ENCODE assay signal across 8 cellular contexts in genomic region chr4:82371398-82371972, GRCh38. TPM values are rescaled to one million over a fixed set of nuclear protein-coding genes. Genes with fewer than 3 reads are reported as not detected.
DNase-seq lines count a peak whose midpoint lies in the region; TF ChIP-seq lines count a peak whose summit lies in the region.

No MANE protein-coding gene starts in this region.

- peaks cover 4% of the 10 kb centered on the region for H3K79me1 ChIP-seq in mesendoderm (ENCODE audit: low read length)

- no peak overlapping the region for H2BK15ac ChIP-seq in mesendoderm (replicated peaks; ENCODE audit: low read depth)

- H3K4me1 ChIP-seq in BE2C (no peaks in the 10 kb centered on the region; the same call in 1 of the 2 replicates), HUES64 (ENCODE audit: insufficient read depth, low read length) (peaks cover 41% of the 10 kb centered on the region), mesendoderm (ENCODE audit: control insufficient read depth, low read depth, low read length) (peaks cover 6% of the 10 kb centered on the region)

- peak overlapping the region; percentile 100 for H3K4me3 Mint-ChIP-seq in MCF 10A (ENCODE audit: unreplicated experiment)

- H3K27ac ChIP-seq in HUES64 (ENCODE audit: low read depth, low read length) = no peak overlapping the region
- H3K27ac ChIP-seq in mesendoderm (ENCODE audit: low read depth, low read length) = no peak overlapping the region

- WGBS in HUES64 = 0% methylated on average over 3 of the region's 8 CpGs
- no CpG with 5 or more reads among the region's 8 CpGs for WGBS in mesendoderm (ENCODE audit: extremely low coverage, insufficient coverage, low lambda C conversion rate)

- H3K79me2 ChIP-seq in mesendoderm (ENCODE audit: control insufficient read depth, insufficient read depth, low read length) = peaks cover 85% of the 10 kb centered on the region

- H4K5ac ChIP-seq in mesendoderm (ENCODE audit: low read length) = no peak overlapping the region

- no peaks in the 10 kb centered on the region for H3K9me3 Mint-ChIP-seq in MCF 10A (ENCODE audit: unreplicated experiment)

- no peak overlapping the region for H2BK120ac ChIP-seq in mesendoderm (ENCODE audit: low read depth, low read length)

- peak overlapping the region; percentile 95 for H3K4me3 ChIP-seq in BE2C (ENCODE audit: low read depth, low read length)
- H3K4me3 ChIP-seq in HUES64 (ENCODE audit: low read length) = peak overlapping the region; percentile 83
- peak overlapping the region; percentile 95 for H3K4me3 ChIP-seq in mesendoderm (ENCODE audit: low read length)

- H3K27me3 ChIP-seq in BE2C (no peaks in the 10 kb centered on the region), HUES64 (ENCODE audit: insufficient read depth, low read length) (no peaks in the 10 kb centered on the region), mesendoderm (ENCODE audit: insufficient read depth, low read length, poor library complexity) (no peaks in the 10 kb centered on the region)

- peaks cover 34% of the 10 kb centered on the region for H3K4me1 Mint-ChIP-seq in MCF 10A (ENCODE audit: insufficient read depth, unreplicated experiment)

- peak overlapping the region; percentile 100 for H3K56ac ChIP-seq in mesendoderm (ENCODE audit: low read length)

- peak overlapping the region; percentile 100 for H3K27ac Mint-ChIP-seq in MCF 10A (ENCODE audit: low read depth, unreplicated experiment)

- no TSS peak for BruUV-seq in MCF 10A (replicated peaks; lab: Mats Ljungman, UMichigan)

- H3K36me3 ChIP-seq in BE2C (peaks cover 68% of the 10 kb centered on the region), HUES64 (ENCODE audit: insufficient read depth, low read length) (peaks cover 61% of the 10 kb centered on the region), mesendoderm (ENCODE audit: control insufficient read depth, insufficient read depth, low read length) (peaks cover 2% of the 10 kb centered on the region)

- H3K18ac ChIP-seq in mesendoderm (ENCODE audit: low read length) = no peak overlapping the region

- H3K9me3 ChIP-seq in BE2C (no peaks in the 10 kb centered on the region), HUES64 (ENCODE audit: insufficient read depth, low read depth, low read length) (no peaks in the 10 kb centered on the region)

- POLR2A ChIA-PET in MCF 10A (lab: Yijun Ruan, JAX) = interaction anchor here (0.7 to 6.9 kb wide), 14 partner anchors 9 to 664 kb away, joined by 3 to 240 read pairs (median 11); partner anchors contain the start of genes COPS4 and HNRNPDL

- DNase-seq in BE2C (no peak), MCF 10A (ENCODE audit: unreplicated experiment) (peak; percentile 28), mesendoderm (no peak), SHP77 treated with DMSO at 0.1 percent for 48 hours (lab: John Stamatoyannopoulos, UW) (no peak), COLO668 (lab: John Stamatoyannopoulos, UW; ENCODE audit: unreplicated experiment) (no peak), NCI-H1436 treated with DMSO at 0.1 percent for 48 hours (lab: John Stamatoyannopoulos, UW) (no peak)
- DNase-seq in stimulated activated CD4-positive, alpha-beta T cell treated with anti-CD3 and anti-CD28 coated beads, Interleukin-1b, Interleukin-23, amount 100 ng/mL, for 48 hours = no peak

- peaks cover 57% of the 10 kb centered on the region for H3K36me3 Mint-ChIP-seq in MCF 10A (ENCODE audit: insufficient read depth, unreplicated experiment)

- peak overlapping the region; percentile 100 for H3K9ac ChIP-seq in HUES64 (ENCODE audit: low read depth, low read length)
- peak overlapping the region; percentile 99 for H3K9ac ChIP-seq in mesendoderm (ENCODE audit: low read length)

- peak overlapping the region; percentile 92 for H3K4me2 ChIP-seq in mesendoderm (ENCODE audit: low read length)

- H3K23ac ChIP-seq in mesendoderm (ENCODE audit: low read length) = no peak overlapping the region

- no peak overlapping the region for H2AK5ac ChIP-seq in mesendoderm (ENCODE audit: low read length)

- intact Hi-C loops in MCF 10A (cut with micrococcal nuclease) = loop anchor here (10.0 kb wide), 1 partner anchor 663 kb away; the partner anchor contains the start of gene COPS4

- no peak overlapping the region for H2BK5ac ChIP-seq in mesendoderm (ENCODE audit: low read length)

- H4K8ac ChIP-seq in mesendoderm (ENCODE audit: low read depth, low read length) = no peak overlapping the region

- CTCF ChIA-PET in MCF 10A (lab: Yijun Ruan, JAX) = interaction anchor here (0.7 to 3.8 kb wide), 6 partner anchors 9 to 1823 kb away, joined by 3 to 23 read pairs (median 4); no protein-coding TSS in a partner anchor

- no peaks in the 10 kb centered on the region for H3K27me3 Mint-ChIP-seq in MCF 10A (ENCODE audit: insufficient read depth, unreplicated experiment)

- no peak for TF ChIP-seq CTCF in BE2C (IDR thresholded peaks at IDR 0.05; ENCODE audit: low read depth, low read length)
- no peak for TF ChIP-seq CTCF in MCF 10A (IDR thresholded peaks at IDR 0.05; ENCODE audit: unreplicated experiment)

- no peak overlapping the region for H3K4ac ChIP-seq in mesendoderm (ENCODE audit: low read depth, low read length)

RNA-seq across cellular contexts. Expression of gene HNRNPD, which starts 2.3 kb away (rescaled TPM):
- polyA plus RNA-seq in BE2C (2012; ENCODE audit: insufficient read depth, insufficient read length, low read depth) = 295 TPM
- polyA plus RNA-seq in HUES64 (2013, experiment 1 of 2) = 446 TPM
- polyA plus RNA-seq in HUES64 (2013, experiment 2 of 2) = 473 TPM
- total RNA-seq in MCF 10A (2022) = 190 and 308 TPM in 2 replicates
- polyA plus RNA-seq in mesendoderm (2013, experiment 1 of 2) = 767 TPM
- 774 TPM for polyA plus RNA-seq in mesendoderm (2013, experiment 2 of 2)

RNA-seq across cellular contexts. Expression of gene HNRNPDL, which starts 58.8 kb away (rescaled TPM):
- 221 TPM for polyA plus RNA-seq in BE2C (2012; ENCODE audit: insufficient read depth, insufficient read length, low read depth)
- polyA plus RNA-seq in HUES64 (2013, experiment 1 of 2) = 382 TPM
- 380 TPM for polyA plus RNA-seq in HUES64 (2013, experiment 2 of 2)
- 159 and 222 TPM in 2 replicates for total RNA-seq in MCF 10A (2022)
- 533 TPM for polyA plus RNA-seq in mesendoderm (2013, experiment 1 of 2)
- 528 TPM for polyA plus RNA-seq in mesendoderm (2013, experiment 2 of 2)

RNA-seq across cellular contexts. Expression of gene ENOPH1, which starts 58.9 kb away (rescaled TPM):
- polyA plus RNA-seq in BE2C (2012; ENCODE audit: insufficient read depth, insufficient read length, low read depth) = 56.3 TPM
- polyA plus RNA-seq in HUES64 (2013, experiment 1 of 2) = 70.7 TPM
- polyA plus RNA-seq in HUES64 (2013, experiment 2 of 2) = 70.8 TPM
- 23.9 and 36.0 TPM in 2 replicates for total RNA-seq in MCF 10A (2022)
- polyA plus RNA-seq in mesendoderm (2013, experiment 1 of 2) = 65.7 TPM
- polyA plus RNA-seq in mesendoderm (2013, experiment 2 of 2) = 66.6 TPM
